In the genomic region with DNA sequence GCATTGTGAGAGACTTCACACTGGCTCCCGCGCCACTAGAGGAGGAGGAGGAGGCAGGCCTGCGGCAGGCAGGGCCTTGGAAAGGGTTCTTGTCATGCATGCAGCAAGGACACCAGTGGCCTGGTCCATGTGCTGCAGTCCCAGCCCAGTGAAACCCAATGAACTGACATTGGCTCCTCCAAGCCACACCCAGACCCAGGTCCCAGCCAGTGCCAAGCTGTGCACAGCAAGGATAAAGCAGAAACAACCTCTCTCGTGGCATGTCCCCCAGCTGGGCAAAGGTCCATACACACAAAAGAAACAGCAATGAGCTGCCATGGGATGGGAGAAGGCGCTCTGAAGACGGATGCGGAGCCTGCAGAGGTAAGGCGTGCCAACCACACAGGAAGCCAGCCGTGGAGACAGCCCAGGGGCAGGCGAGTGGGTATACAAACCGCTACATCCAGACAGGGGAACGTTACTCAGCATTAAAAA, we compare ENCODE assay signal across 9 cellular contexts.
A peak's percentile ranks its signal among the peaks of the same experiment; 100 is the strongest.
DNase-seq lines count a peak whose midpoint lies in the region; ATAC-seq, FAIRE-seq and TF ChIP-seq lines count a peak whose summit lies in the region.
"Had no signal": no experiment of that assay in that cellular context is flagged by ENCODE, and none has a peak within 500 bp of the region (broad histone marks: within the 10 kb centered on the region; RNA-seq: fewer than 3 reads in every experiment).

No MANE protein-coding gene starts in this region.

- TF ChIP-seq CTCF in kidney (IDR thresholded peaks at IDR 0.05; ENCODE audit: borderline replicate concordance, extremely low read depth, insufficient read depth): no peak
- TF ChIP-seq CTCF in transverse colon (IDR thresholded peaks at IDR 0.05): no peak
- no peak for TF ChIP-seq CTCF in neural progenitor cell (IDR thresholded peaks at IDR 0.05)

- no peak for ATAC-seq in GM18858 (IDR thresholded peaks at IDR 0.05; ENCODE audit: unreplicated experiment)

- peaks cover 19% of the 10 kb centered on the region for H3F3A ChIP-seq in neural progenitor cell (ENCODE audit: low read depth)

- no peak for TF ChIP-seq POLR2A in transverse colon (IDR thresholded peaks at IDR 0.05)

- no peak for TF ChIP-seq EP300 in transverse colon (IDR thresholded peaks at IDR 0.05; ENCODE audit: low read depth)

- H3K27ac Mint-ChIP-seq in neural progenitor cell: no peak overlapping the region

- FAIRE-seq in kidney (lab: Jason Lieb, UNC): no peak

- H3K9me3 ChIP-seq in kidney (ENCODE audit: control insufficient read depth in 1 of 2, low read length in 2 of 2): peaks cover 0 to 3% of the 10 kb centered on the region in 2 donors
- no peaks in the 10 kb centered on the region for H3K9me3 ChIP-seq in transverse colon
- H3K9me3 ChIP-seq in neural progenitor cell (ENCODE audit: low read depth): no peaks in the 10 kb centered on the region

- peaks cover 24% of the 10 kb centered on the region for H3K36me3 Mint-ChIP-seq in neural progenitor cell

- peaks cover 25% of the 10 kb centered on the region for H3K79me2 ChIP-seq in neural progenitor cell (ENCODE audit: low read depth)

- H3K4me3 Mint-ChIP-seq in neural progenitor cell: no peak overlapping the region

- H3K4me1 Mint-ChIP-seq in neural progenitor cell: peaks cover 33% of the 10 kb centered on the region

- peaks cover 3% of the 10 kb centered on the region for H3K27me3 Mint-ChIP-seq in neural progenitor cell (ENCODE audit: insufficient read depth, low read depth)

- peaks cover 3 to 5% of the 10 kb centered on the region in 2 donors for H3K36me3 ChIP-seq in kidney (ENCODE audit: control insufficient read depth in 1 of 2, insufficient read depth in 2 of 2, low read length in 2 of 2)
- H3K36me3 ChIP-seq in transverse colon: no peaks in the 10 kb centered on the region
- no peaks in the 10 kb centered on the region for H3K36me3 ChIP-seq in neural progenitor cell

- H3K4me2 ChIP-seq in neural progenitor cell: no peak overlapping the region

- intact Hi-C loops in kidney (cut with DNase I) (no loop called here), transverse colon (cut with DNase I; ENCODE audit: low total_unique reads) (no loop called here)

- H3K27ac ChIP-seq in kidney (ENCODE audit: low read depth in 2 of 2, low read length in 2 of 2): no peak overlapping the region
- H3K27ac ChIP-seq in transverse colon: peak overlapping the region in 1 of 4 donors; percentile 29
- H3K27ac ChIP-seq in neural progenitor cell: no peak overlapping the region
- H3K27ac ChIP-seq: 22Rv1 had no signal

- peaks cover 14% of the 10 kb centered on the region for H3K9me3 Mint-ChIP-seq in neural progenitor cell

- DNase-seq in NK-92 treated with Interleukin-12 subunit alpha and Interleukin-12 subunit beta, amount 100 ng/mL, for 24 hours (lab: John Stamatoyannopoulos, UW): peak; percentile 52
- DNase-seq in NK-92 (lab: John Stamatoyannopoulos, UW; ENCODE audit: unreplicated experiment) (no peak), kidney (peak; percentile 81), transverse colon (peak; percentile 63), DMS 273 (lab: John Stamatoyannopoulos, UW; ENCODE audit: unreplicated experiment) (no peak), neural progenitor cell (ENCODE audit: low spot score) (no peak)
- peak; percentile 70 for DNase-seq in activated CD8-positive, alpha-beta memory T cell treated with anti-CD3 and anti-CD28 coated beads, Interleukin-2, amount 50 U/mL, for 4 hours

- H3K9ac ChIP-seq in kidney (ENCODE audit: low read length in 2 of 2): no peak overlapping the region
- no peak overlapping the region for H3K9ac ChIP-seq in neural progenitor cell

- in situ Hi-C loops in transverse colon (cut with MboI; ENCODE audit: low pct_ligation_motif_present in 1 of 4, low pct_unique_long_range_greater_than_20kb in 1 of 4, low sequenced_read_pairs in 3 of 4): loop anchor here in 3 of 4 donors (25.0 kb wide), 1 partner anchor 129 kb away; no protein-coding TSS in a partner anchor

- WGBS in transverse colon (ENCODE audit: low coverage in 1 of 2), 2 donors: 70 to 74% methylated on average over 6 to 12 of the region's 12 CpGs

- H3K27me3 ChIP-seq in transverse colon: no peaks in the 10 kb centered on the region
- no peaks in the 10 kb centered on the region for H3K27me3 ChIP-seq in neural progenitor cell

- peaks cover 9 to 28% of the 10 kb centered on the region in 2 donors for H3K4me1 ChIP-seq in kidney (ENCODE audit: control insufficient read depth in 1 of 2, insufficient read depth in 1 of 2, low read depth in 1 of 2, low read length in 2 of 2)
- H3K4me1 ChIP-seq in transverse colon: peaks cover 0 to 14% (median 4%) of the 10 kb centered on the region in 4 donors
- H3K4me1 ChIP-seq in neural progenitor cell: peaks cover 18% of the 10 kb centered on the region

- H3K4me3 ChIP-seq in kidney (ENCODE audit: low read length in 2 of 2): no peak overlapping the region
- H3K4me3 ChIP-seq in transverse colon: no peak overlapping the region
- H3K4me3 ChIP-seq in neural progenitor cell: no peak overlapping the region

- H2AFZ ChIP-seq in neural progenitor cell (replicated peaks): no peak overlapping the region

- peaks cover 20% of the 10 kb centered on the region for H4K20me1 ChIP-seq in neural progenitor cell (ENCODE audit: low read depth)

Comparison
In these comparisons a context has a peak if more than half of its experiments do, and no peak if none do; other contexts are left out.
1. DNase-seq: peak in NK-92 treated with Interleukin-12 subunit alpha and Interleukin-12 subunit beta, amount 100 ng/mL, for 24 hours (single experiment), activated CD8-positive, alpha-beta memory T cell treated with anti-CD3 and anti-CD28 coated beads, Interleukin-2, amount 50 U/mL, for 4 hours (single experiment), kidney (single experiment) and transverse colon (single experiment); none in NK-92 (single experiment), DMS 273 (single experiment) and neural progenitor cell (single experiment).